Comparison of ENCODE assay signal across 8 cellular contexts in the genomic region with DNA sequence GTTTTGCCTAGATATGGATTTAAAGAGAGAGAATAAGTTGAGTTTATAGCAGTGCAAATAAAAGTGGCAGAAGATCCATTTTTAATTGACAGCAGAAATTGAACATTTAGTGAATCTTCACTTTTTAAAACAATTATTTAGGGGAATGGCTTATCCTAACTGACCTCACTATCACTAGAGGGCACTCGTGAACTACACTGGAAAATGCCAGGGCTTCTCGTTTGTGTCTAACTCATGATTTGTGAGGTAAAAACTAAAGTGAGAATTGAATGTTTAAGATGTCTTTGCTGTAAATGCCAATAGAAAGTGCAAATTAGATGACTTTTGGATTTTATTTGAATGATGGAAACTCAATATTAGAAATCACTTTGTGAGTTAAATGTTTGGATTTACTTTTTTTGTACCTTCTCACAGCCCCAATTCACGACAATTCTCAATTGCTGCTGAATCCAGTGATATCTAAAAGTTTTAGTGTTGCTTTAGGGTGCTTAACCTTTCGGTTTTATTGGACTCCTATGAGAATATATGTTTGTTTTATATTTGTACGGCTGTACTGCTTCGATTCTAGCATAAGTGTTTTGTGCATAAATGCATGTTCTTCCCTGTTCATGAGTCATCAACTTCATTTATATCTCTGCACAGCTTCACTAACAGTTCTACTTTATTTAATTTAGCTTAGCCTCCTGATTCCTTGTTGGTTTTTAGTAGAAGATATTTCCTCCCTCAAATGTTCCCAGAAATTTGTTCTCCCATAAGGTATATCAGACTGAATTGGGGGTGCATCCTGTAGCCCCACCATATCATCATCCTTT.
DNase-seq lines count a peak whose midpoint lies in the region; ATAC-seq, FAIRE-seq and TF ChIP-seq lines count a peak whose summit lies in the region.

No MANE protein-coding gene starts in this region.

- H3K27me3 ChIP-seq in HL-60 (ENCODE audit: insufficient read depth, poor library complexity, severe bottlenecking): peaks cover 5% of the 10 kb centered on the region
- no peaks in the 10 kb centered on the region for H3K27me3 ChIP-seq in naive thymus-derived CD4-positive, alpha-beta T cell (ENCODE audit: control insufficient read depth in 2 of 2, insufficient read depth in 2 of 2, low read length in 2 of 2)

- H2AFZ ChIP-seq in OCI-LY7 (ENCODE audit: low read length): no peak overlapping the region

- H3K9me2 ChIP-seq in OCI-LY7 (ENCODE audit: insufficient read depth, low read length): no peaks in the 10 kb centered on the region

- no peaks in the 10 kb centered on the region for H3K4me1 ChIP-seq in OCI-LY7 (ENCODE audit: insufficient read depth, low read length, poor library complexity, severe bottlenecking)
- no peaks in the 10 kb centered on the region for H3K4me1 ChIP-seq in naive thymus-derived CD4-positive, alpha-beta T cell (ENCODE audit: control insufficient read depth in 2 of 2, insufficient read depth in 2 of 2, low read length in 2 of 2)

- intact Hi-C loops in OCI-LY7 (cut with micrococcal nuclease; ENCODE audit: unreplicated experiment): loop anchor here (2.0 to 5.0 kb wide), 2 partner anchors 323 to 541 kb away; no protein-coding TSS in a partner anchor
- intact Hi-C loops in activated T-helper 2 cell treated with anti-CD3 and anti-CD28 coated beads, Interferon-gamma antibody, Interleukin-2, Interleukin-4, amounts not matched to agents 10 μg/mL and 5 μg/mL and 100 μg/mL, durations not matched to agents 14 hours and 24 hours and 36 hours (cut with micrococcal nuclease): loop anchor here (1.0 to 10.0 kb wide), 2 partner anchors 139 to 541 kb away; no protein-coding TSS in a partner anchor
- intact Hi-C loops in naive thymus-derived CD4-positive, alpha-beta T cell (cut with micrococcal nuclease): loop anchor here (1.0 to 10.0 kb wide), 4 partner anchors 541 to 1647 kb away; no protein-coding TSS in a partner anchor

- H3K4me3 ChIP-seq in HL-60 (replicated peaks; ENCODE audit: insufficient read depth, low read length) (no peak overlapping the region), OCI-LY7 (ENCODE audit: low read depth, low read length, poor library complexity, severe bottlenecking) (no peak overlapping the region)
- no peak overlapping the region for H3K4me3 ChIP-seq in naive thymus-derived CD4-positive, alpha-beta T cell (ENCODE audit: low read length)

- no peak overlapping the region for H3K4me2 ChIP-seq in OCI-LY7 (ENCODE audit: low read length)

- H3K27me3 Mint-ChIP-seq in nephron progenitor cell (ENCODE audit: low read depth, poor library complexity): peaks cover 27% of the 10 kb centered on the region
- H3K27me3 Mint-ChIP-seq in activated T-helper 2 cell treated with anti-CD3 and anti-CD28 coated beads, Interferon-gamma antibody, Interleukin-2, Interleukin-4, amounts not matched to agents 10 μg/mL and 5 μg/mL and 100 μg/mL, durations not matched to agents 14 hours and 24 hours and 36 hours (ENCODE audit: low read depth): peaks cover 4% of the 10 kb centered on the region
- peaks cover 0 to 28% (median 5%) of the 10 kb centered on the region in 5 donors for H3K27me3 Mint-ChIP-seq in naive thymus-derived CD4-positive, alpha-beta T cell

- peaks cover 11% of the 10 kb centered on the region for H3K4me1 Mint-ChIP-seq in nephron progenitor cell
- peaks cover 8% of the 10 kb centered on the region for H3K4me1 Mint-ChIP-seq in activated T-helper 2 cell treated with anti-CD3 and anti-CD28 coated beads, Interferon-gamma antibody, Interleukin-2, Interleukin-4, amounts not matched to agents 10 μg/mL and 5 μg/mL and 100 μg/mL, durations not matched to agents 14 hours and 24 hours and 36 hours (ENCODE audit: low read depth)
- H3K4me1 Mint-ChIP-seq in naive thymus-derived CD4-positive, alpha-beta T cell: peaks cover 0 to 2% (median 0%) of the 10 kb centered on the region in 7 donors

- ATAC-seq in naive thymus-derived CD4-positive, alpha-beta T cell: no peak

- POLR2A ChIA-PET in OCI-LY7 (lab: Charles Lee): interaction anchor here (0.6 to 0.7 kb wide), 2 partner anchors 58 to 600 kb away, joined by 3 read pairs; no protein-coding TSS in a partner anchor
- POLR2A ChIA-PET in naive thymus-derived CD4-positive, alpha-beta T cell (lab: Charles Lee): no interaction called here

- peak; percentile 74 for FAIRE-seq in endometrium (lab: Jason Lieb, UNC)

- DNase-seq in DMS153 treated with DMSO at 0.1 percent for 48 hours (lab: John Stamatoyannopoulos, UW; ENCODE audit: unreplicated experiment): peak; percentile 20
- DNase-seq in HL-60 (ENCODE audit: low read depth in 1 of 2, low spot score in 1 of 2): peak in 1 of 2 experiments; percentile 9
- DNase-seq in OCI-LY7 (ENCODE audit: low spot score): peak; percentile 28
- peak; percentile 30 for DNase-seq in nephron progenitor cell
- no peak for DNase-seq in NCI-H1092 treated with DMSO at 0.1 percent for 48 hours (lab: John Stamatoyannopoulos, UW)
- DNase-seq in activated T-helper 2 cell treated with anti-CD3 and anti-CD28 coated beads, Interferon-gamma antibody, Interleukin-2, Interleukin-4, amounts not matched to agents 10 μg/mL and 5 μg/mL and 100 μg/mL, durations not matched to agents 14 hours and 24 hours and 36 hours (ENCODE audit: low spot score): no peak
- no peak for DNase-seq in naive thymus-derived CD4-positive, alpha-beta T cell

- no peak overlapping the region for H3K27ac Mint-ChIP-seq in nephron progenitor cell
- H3K27ac Mint-ChIP-seq in activated T-helper 2 cell treated with anti-CD3 and anti-CD28 coated beads, Interferon-gamma antibody, Interleukin-2, Interleukin-4, amounts not matched to agents 10 μg/mL and 5 μg/mL and 100 μg/mL, durations not matched to agents 14 hours and 24 hours and 36 hours: no peak overlapping the region
- H3K27ac Mint-ChIP-seq in naive thymus-derived CD4-positive, alpha-beta T cell: no peak overlapping the region

- H3K36me3 Mint-ChIP-seq in nephron progenitor cell (ENCODE audit: low read depth): no peaks in the 10 kb centered on the region
- H3K36me3 Mint-ChIP-seq in activated T-helper 2 cell treated with anti-CD3 and anti-CD28 coated beads, Interferon-gamma antibody, Interleukin-2, Interleukin-4, amounts not matched to agents 10 μg/mL and 5 μg/mL and 100 μg/mL, durations not matched to agents 14 hours and 24 hours and 36 hours (ENCODE audit: low read depth): no peaks in the 10 kb centered on the region
- no peaks in the 10 kb centered on the region for H3K36me3 Mint-ChIP-seq in naive thymus-derived CD4-positive, alpha-beta T cell

- TF ChIP-seq CTCF in HL-60 (IDR thresholded peaks at IDR 0.05; ENCODE audit: insufficient read depth, low read length) (peak; percentile 36), OCI-LY7 (conservative IDR thresholded peaks at IDR 0.05; ENCODE audit: low read length) (peak; percentile 90), nephron progenitor cell (IDR thresholded peaks at IDR 0.05) (peak; percentile 83)

- H3K36me3 ChIP-seq in OCI-LY7 (ENCODE audit: insufficient read depth, low read length): no peaks in the 10 kb centered on the region
- no peaks in the 10 kb centered on the region for H3K36me3 ChIP-seq in naive thymus-derived CD4-positive, alpha-beta T cell (ENCODE audit: control insufficient read depth in 2 of 3, insufficient read depth in 3 of 3, low read length in 3 of 3)

- no peak overlapping the region for H3K4me3 Mint-ChIP-seq in nephron progenitor cell
- H3K4me3 Mint-ChIP-seq in activated T-helper 2 cell treated with anti-CD3 and anti-CD28 coated beads, Interferon-gamma antibody, Interleukin-2, Interleukin-4, amounts not matched to agents 10 μg/mL and 5 μg/mL and 100 μg/mL, durations not matched to agents 14 hours and 24 hours and 36 hours (ENCODE audit: low read depth): no peak overlapping the region
- H3K4me3 Mint-ChIP-seq in naive thymus-derived CD4-positive, alpha-beta T cell: no peak overlapping the region

- no peaks in the 10 kb centered on the region for H3K9me3 Mint-ChIP-seq in nephron progenitor cell
- H3K9me3 Mint-ChIP-seq in activated T-helper 2 cell treated with anti-CD3 and anti-CD28 coated beads, Interferon-gamma antibody, Interleukin-2, Interleukin-4, amounts not matched to agents 10 μg/mL and 5 μg/mL and 100 μg/mL, durations not matched to agents 14 hours and 24 hours and 36 hours: no peaks in the 10 kb centered on the region
- H3K9me3 Mint-ChIP-seq in naive thymus-derived CD4-positive, alpha-beta T cell: no peaks in the 10 kb centered on the region

- H3K27ac ChIP-seq in HL-60 (replicated peaks): no peak overlapping the region
- H3K27ac ChIP-seq in OCI-LY7 (ENCODE audit: low read depth, low read length, poor library complexity, severe bottlenecking): no peak overlapping the region
- H3K27ac ChIP-seq in naive thymus-derived CD4-positive, alpha-beta T cell (ENCODE audit: low read depth, low read length): no peak overlapping the region

- H4K20me1 ChIP-seq in OCI-LY7 (ENCODE audit: insufficient read depth, low read length): no peaks in the 10 kb centered on the region

- H3K9me3 ChIP-seq in OCI-LY7 (ENCODE audit: low read length): no peaks in the 10 kb centered on the region
- no peaks in the 10 kb centered on the region for H3K9me3 ChIP-seq in naive thymus-derived CD4-positive, alpha-beta T cell (ENCODE audit: control insufficient read depth in 2 of 3, low read length in 3 of 3)

- no peaks in the 10 kb centered on the region for H3K79me2 ChIP-seq in OCI-LY7 (ENCODE audit: insufficient read depth, low read depth, low read length)

- BruUV-seq in OCI-LY7 (replicated peaks; lab: Mats Ljungman, UMichigan): no TSS peak

- CTCF ChIA-PET in OCI-LY7 (lab: Charles Lee; ENCODE audit: unreplicated experiment): no interaction called here
- CTCF ChIA-PET in naive thymus-derived CD4-positive, alpha-beta T cell (lab: Charles Lee): no interaction called here

Comparison
In these comparisons a context has a peak if more than half of its experiments do, and no peak if none do; other contexts are left out.
1. DNase-seq: peak in DMS153 treated with DMSO at 0.1 percent for 48 hours (single experiment), OCI-LY7 (single experiment) and nephron progenitor cell (single experiment); none in NCI-H1092 treated with DMSO at 0.1 percent for 48 hours (single experiment), activated T-helper 2 cell treated with anti-CD3 and anti-CD28 coated beads, Interferon-gamma antibody, Interleukin-2, Interleukin-4, amounts not matched to agents 10 μg/mL and 5 μg/mL and 100 μg/mL, durations not matched to agents 14 hours and 24 hours and 36 hours (single experiment) and naive thymus-derived CD4-positive, alpha-beta T cell (0 of 9).
2. CTCF ChIP-seq: peak in every context shown above with its lines; median percentile 90 in OCI-LY7; 83 in nephron progenitor cell; 36 in HL-60.